Comparison of ENCODE assay signal across 8 cellular contexts in the genomic region with DNA sequence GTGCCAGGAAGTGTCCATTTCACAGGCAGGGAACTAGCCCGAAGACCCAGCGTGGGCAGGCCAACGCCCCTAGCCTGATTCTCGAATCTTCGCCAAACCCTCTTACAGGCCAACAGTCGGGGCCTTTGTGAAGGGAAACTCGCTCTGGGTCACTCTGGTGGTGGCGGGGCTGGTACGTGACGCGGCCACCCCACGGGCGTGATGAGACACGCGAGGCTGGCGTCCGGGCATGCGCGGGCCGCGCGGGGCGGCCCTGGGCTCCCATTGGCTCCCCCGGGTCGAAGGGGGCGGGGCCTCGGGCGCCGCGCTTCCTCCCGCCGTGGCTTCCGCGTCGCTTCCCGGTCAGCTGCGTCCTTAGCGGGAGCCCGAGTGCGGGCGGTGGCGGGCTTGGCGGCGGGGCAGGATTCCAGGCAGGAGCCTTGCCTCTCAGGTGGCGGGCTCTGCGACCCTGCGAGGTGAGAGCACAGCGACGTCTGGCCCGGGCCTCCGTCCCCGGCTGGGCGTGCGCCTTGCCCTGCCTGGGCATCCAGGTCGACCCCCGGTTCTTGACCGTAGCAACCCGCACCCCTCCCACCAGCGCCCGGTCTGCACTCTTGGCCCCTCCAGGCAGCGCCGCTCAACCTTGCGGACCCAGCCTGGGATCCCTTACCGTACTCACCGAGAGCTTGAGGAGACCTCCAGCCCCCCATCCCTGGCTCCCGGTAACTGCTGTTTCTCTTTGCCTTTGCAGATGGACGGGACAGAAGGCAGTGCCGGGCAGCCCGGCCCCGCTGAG. TPM values are rescaled to one million over a fixed set of nuclear protein-coding genes. Genes with fewer than 3 reads are reported as not detected.
DNase-seq lines count a peak whose midpoint lies in the region; ATAC-seq and TF ChIP-seq lines count a peak whose summit lies in the region.

A gene with protein sequence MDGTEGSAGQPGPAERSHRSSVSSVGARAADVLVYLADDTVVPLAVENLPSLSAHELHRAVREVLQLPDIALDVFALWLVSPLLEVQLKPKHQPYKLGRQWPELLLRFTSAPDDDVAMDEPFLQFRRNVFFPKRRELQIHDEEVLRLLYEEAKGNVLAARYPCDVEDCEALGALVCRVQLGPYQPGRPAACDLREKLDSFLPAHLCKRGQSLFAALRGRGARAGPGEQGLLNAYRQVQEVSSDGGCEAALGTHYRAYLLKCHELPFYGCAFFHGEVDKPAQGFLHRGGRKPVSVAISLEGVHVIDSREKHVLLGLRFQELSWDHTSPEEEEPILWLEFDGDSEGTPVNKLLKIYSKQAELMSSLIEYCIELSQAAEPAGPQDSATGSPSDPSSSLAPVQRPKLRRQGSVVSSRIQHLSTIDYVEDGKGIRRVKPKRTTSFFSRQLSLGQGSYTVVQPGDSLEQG (plus strand): TSS at position 331 of the 775 bp plus-strand sequence. CDS start 400 bp downstream, at position 731.

- H2AFZ ChIP-seq in GM23338: peak within 1 kb of the TSS; percentile 92

- H3K36me3 Mint-ChIP-seq in CD4-positive, alpha-beta memory T cell: peaks cover 5 to 31% of the 10 kb centered on the region in 2 donors
- H3K36me3 Mint-ChIP-seq in GM23338 (ENCODE audit: low read depth): no peaks in the 10 kb centered on the region

- H3K4me2 ChIP-seq in GM23338: peak within 1 kb of the TSS; percentile 97

- H3K4me1 Mint-ChIP-seq in CD4-positive, alpha-beta memory T cell: peaks cover 37 to 88% (median 65%) of the 10 kb centered on the region in 4 donors
- peaks cover 39% of the 10 kb centered on the region for H3K4me1 Mint-ChIP-seq in GM23338

- H3K27ac ChIP-seq in CD4-positive, alpha-beta memory T cell (ENCODE audit: low read depth, low read length): peak within 1 kb of the TSS; percentile 98
- H3K27ac ChIP-seq in GM23338 (ENCODE audit: low read depth) (no peak within 1 kb of the TSS), right atrium auricular region (peak within 1 kb of the TSS; percentile 98)

- H3K27ac Mint-ChIP-seq in CD4-positive, alpha-beta memory T cell: peak within 1 kb of the TSS; percentile 94 to 99 (median 98)
- H3K27ac Mint-ChIP-seq in GM23338: no peak within 1 kb of the TSS

- H4K20me1 ChIP-seq in GM23338 (replicated peaks; ENCODE audit: insufficient read depth): no peaks in the 10 kb centered on the region

- 0 out of 2 replicates have a peak, but pooled peaks cover 6% of the 10 kb centered on the region for H3F3A ChIP-seq in GM23338 (replicated peaks; ENCODE audit: low read depth)

- peaks cover 89% of the 10 kb centered on the region for H3K4me1 ChIP-seq in CD4-positive, alpha-beta memory T cell (ENCODE audit: insufficient read depth, low read length)
- H3K4me1 ChIP-seq in GM23338 (ENCODE audit: insufficient read depth): peaks cover 18% of the 10 kb centered on the region
- H3K4me1 ChIP-seq in right atrium auricular region: peaks cover 0 to 84% of the 10 kb centered on the region in 2 donors

- DNase-seq in CD4-positive, alpha-beta memory T cell: peak; percentile 89 to 90 (median 89)
- DNase-seq in GM23338 (ENCODE audit: low spot score): peak; percentile 84
- peak; percentile 60 for DNase-seq in NCI-H146 treated with DMSO at 0.1 percent for 48 hours (lab: John Stamatoyannopoulos, UW; ENCODE audit: unreplicated experiment)
- peak; percentile 84 for DNase-seq in T-helper 22 cell (ENCODE audit: low read depth)
- DNase-seq in anterior cingulate cortex (lab: John Stamatoyannopoulos, UW): peak in 57 of 58 donors; percentile 14 to 97 (median 87)
- peak; percentile 96 for DNase-seq in right atrium auricular region (ENCODE audit: low spot score)
- DNase-seq in pulmonary artery endothelial cell (ENCODE audit: low read depth, low spot score): no peak
- peak; percentile 94 for DNase-seq in ureter (ENCODE audit: low spot score)

- no peaks in the 10 kb centered on the region for H3K27me3 Mint-ChIP-seq in CD4-positive, alpha-beta memory T cell
- H3K27me3 Mint-ChIP-seq in GM23338 (ENCODE audit: insufficient read depth, low read depth, poor library complexity): peaks cover 19% of the 10 kb centered on the region

- H3K27me3 ChIP-seq in CD4-positive, alpha-beta memory T cell (ENCODE audit: insufficient read depth, low read length): no peaks in the 10 kb centered on the region
- H3K27me3 ChIP-seq in GM23338 (ENCODE audit: insufficient read depth) (no peaks in the 10 kb centered on the region), right atrium auricular region (no peaks in the 10 kb centered on the region)

- intact Hi-C loops in CD4-positive, alpha-beta memory T cell (cut with micrococcal nuclease): no loop called here

- peaks cover 0 to 1% (median 0%) of the 10 kb centered on the region in 8 donors for H3K9me3 Mint-ChIP-seq in CD4-positive, alpha-beta memory T cell
- H3K9me3 Mint-ChIP-seq in GM23338: no peaks in the 10 kb centered on the region

- H3K36me3 ChIP-seq in CD4-positive, alpha-beta memory T cell (ENCODE audit: insufficient read depth, low read length): peaks cover 6% of the 10 kb centered on the region
- H3K36me3 ChIP-seq in GM23338 (ENCODE audit: insufficient read depth) (no peaks in the 10 kb centered on the region), right atrium auricular region (peaks cover 5% of the 10 kb centered on the region)

- TF ChIP-seq CTCF in GM23338 (conservative IDR thresholded peaks at IDR 0.05; ENCODE audit: low read depth in 2 of 2): no peak
- TF ChIP-seq CTCF in right atrium auricular region (IDR thresholded peaks at IDR 0.05): no peak

- CTCF ChIA-PET in CD4-positive, alpha-beta memory T cell (lab: Charles Lee; ENCODE audit: partially characterized antibody): interaction anchor here (0.6 to 4.1 kb wide), 10 partner anchors 30 to 124 kb away, joined by 3 to 29 read pairs (median 4); no protein-coding TSS in a partner anchor

- ATAC-seq in GM23338: peak; percentile 64

- no peaks in the 10 kb centered on the region for H3K9me3 ChIP-seq in CD4-positive, alpha-beta memory T cell (ENCODE audit: control insufficient read depth in 1 of 2, low read length in 2 of 2)
- H3K9me3 ChIP-seq in right atrium auricular region: no peaks in the 10 kb centered on the region

- peak within 1 kb of the TSS; percentile 76 to 78 for H3K4me3 ChIP-seq in CD4-positive, alpha-beta memory T cell (ENCODE audit: low read length in 2 of 2)
- H3K4me3 ChIP-seq in GM23338: peak within 1 kb of the TSS; percentile 84
- H3K4me3 ChIP-seq in right atrium auricular region: peak within 1 kb of the TSS; percentile 85 to 94

- no peaks in the 10 kb centered on the region for H3K79me2 ChIP-seq in GM23338 (replicated peaks; ENCODE audit: insufficient read depth)

- H3K4me3 Mint-ChIP-seq in CD4-positive, alpha-beta memory T cell: peak within 1 kb of the TSS; percentile 77 to 94 (median 90)
- peak within 1 kb of the TSS; percentile 78 for H3K4me3 Mint-ChIP-seq in GM23338

- no peaks in the 10 kb centered on the region for H3K9me2 ChIP-seq in GM23338 (ENCODE audit: insufficient read depth)

- POLR2A ChIA-PET in CD4-positive, alpha-beta memory T cell (lab: Charles Lee; ENCODE audit: partially characterized antibody): interaction anchor here (0.6 to 25.9 kb wide), 18 partner anchors 7 to 206 kb away, joined by 3 to 654 read pairs (median 4); a partner anchor contains a TSS

TF ChIP-seq in GM23338, 12 proteins besides CTCF, POLR2A, EP300 and RAD21 (continues in another document):
- no peak for TF ChIP-seq EZH2 (IDR thresholded peaks at IDR 0.05; ENCODE audit: low read depth, unreplicated experiment)

RNA-seq across cellular contexts. Expression of the gene that starts here (rescaled TPM):
- total RNA-seq in CD4-positive, alpha-beta memory T cell: 10 to 100 TPM; 69.1 to 71.2 TPM
- polyA plus RNA-seq in CD4-positive, alpha-beta memory T cell: 10 to 100 TPM; 44.1 to 55.6 TPM
- total RNA-seq in GM23338 (2014; rRNA removed; shearing (Covaris generic)): 35.4 and 41.4 TPM in 2 replicates
- 6.2 and 7.0 TPM in 2 replicates for polyA plus RNA-seq in GM23338 (2016; fragmentation: Nextera tagmentation; extraction: Ambion mirVana)
- total RNA-seq in right atrium auricular region (10 to 100 TPM; 10.2 to 23.8 TPM), pulmonary artery endothelial cell (78.5 and 80.6 TPM in 2 replicates), ureter (31.2 TPM)
